In the genomic region with DNA sequence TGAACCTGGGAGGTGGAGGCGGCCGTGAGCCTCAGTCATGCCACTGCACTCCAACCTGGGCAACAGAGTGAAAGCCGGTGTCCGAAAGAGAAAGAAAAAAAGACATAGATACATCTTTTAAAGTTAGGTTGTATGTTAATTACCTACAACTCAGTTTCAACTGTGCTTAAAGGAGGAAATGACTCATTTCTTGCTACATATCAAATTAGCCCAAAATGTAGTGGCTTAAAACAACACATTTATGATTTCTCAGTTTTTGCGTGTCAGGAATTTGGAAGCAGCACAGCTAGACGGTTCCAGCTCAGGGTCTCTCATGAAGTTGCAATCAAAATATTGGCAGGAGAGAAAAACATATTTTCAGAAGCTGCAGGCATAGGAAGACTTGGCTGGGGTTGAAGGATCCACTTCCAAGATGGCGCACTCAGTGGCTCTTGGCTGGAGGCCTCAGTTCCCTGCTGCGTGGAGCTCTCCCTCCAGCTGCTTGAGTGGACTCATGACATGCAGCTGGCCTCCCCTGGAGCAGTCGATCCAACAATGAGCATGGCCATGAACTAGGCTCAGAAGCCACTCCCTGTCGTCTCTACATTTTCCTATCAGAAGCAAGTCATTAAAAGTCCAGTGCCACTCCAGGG, we compare ENCODE assay signal across 8 cellular contexts. TPM values are rescaled to one million over a fixed set of nuclear protein-coding genes. Genes with fewer than 3 reads are reported as not detected.
A peak's percentile ranks its signal among the peaks of the same experiment; 100 is the strongest.
DNase-seq lines count a peak whose midpoint lies in the region; ATAC-seq and TF ChIP-seq lines count a peak whose summit lies in the region.

No MANE protein-coding gene starts in this region.

- H3K9me3 ChIP-seq in thoracic aorta: no peaks in the 10 kb centered on the region

- no peaks in the 10 kb centered on the region for H3K27me3 ChIP-seq in layer of hippocampus (ENCODE audit: control insufficient read depth, insufficient read depth, low read length)
- no peaks in the 10 kb centered on the region for H3K27me3 ChIP-seq in thoracic aorta (replicated peaks; ENCODE audit: insufficient read depth)

- H3K4me3 ChIP-seq in AG10803 (ENCODE audit: low read length) (no peak overlapping the region), astrocyte of the cerebellum (ENCODE audit: low read depth, low read length) (no peak overlapping the region), thoracic aorta (peak overlapping the region; percentile 26)

- DNase-seq in AG10803 (ENCODE audit: low read depth): peak; percentile 81
- peak; percentile 79 for DNase-seq in MV-4-11 (lab: John Stamatoyannopoulos, UW)
- peak; percentile 87 for DNase-seq in astrocyte of the cerebellum (ENCODE audit: low read depth)
- no peak for DNase-seq in thoracic aorta (ENCODE audit: low spot score)
- DNase-seq in GDM1 (lab: John Stamatoyannopoulos, UW): no peak

- peak; percentile 54 for ATAC-seq in GM19452 (IDR thresholded peaks at IDR 0.05; ENCODE audit: unreplicated experiment)
- no peak for ATAC-seq in thoracic aorta (ENCODE audit: insufficient number of reproducible peaks, low FRiP score, low read depth)
- ATAC-seq in HG02884 (IDR thresholded peaks at IDR 0.05; ENCODE audit: unreplicated experiment): no peak

- peaks cover 4% of the 10 kb centered on the region for H3K36me3 ChIP-seq in thoracic aorta

- peaks cover 23 to 47% of the 10 kb centered on the region in 2 donors for H3K4me1 ChIP-seq in thoracic aorta (ENCODE audit: control insufficient read depth in 1 of 2, low read depth in 2 of 2)

- TF ChIP-seq CTCF in AG10803 (conservative IDR thresholded peaks at IDR 0.05; ENCODE audit: low read length) (no peak), astrocyte of the cerebellum (IDR thresholded peaks at IDR 0.05; ENCODE audit: low read depth, low read length, missing control alignments) (no peak), thoracic aorta (IDR thresholded peaks at IDR 0.05) (no peak)

- peak overlapping the region; percentile 21 for H3K27ac ChIP-seq in layer of hippocampus (ENCODE audit: low read depth, low read length)
- H3K27ac ChIP-seq in thoracic aorta: peak overlapping the region; percentile 80 to 83

- in situ Hi-C loops in astrocyte of the cerebellum (cut with HindIII; ENCODE audit: low sequenced_read_pairs): no loop called here

RNA-seq across cellular contexts. Expression of a gene that starts 7.1 kb away (rescaled TPM):
- total RNA-seq in thoracic aorta: 100 to 1,000 TPM in 1 of 2 donors, 10 to 100 TPM in 1; 39.8 to 108 TPM

RNA-seq across cellular contexts. Expression of a gene that starts 59.3 kb away (rescaled TPM):
- 1 to 10 TPM; 2.4 to 4.7 TPM for total RNA-seq in thoracic aorta

Comparison
In these comparisons a context has a peak if more than half of its experiments do, and no peak if none do; other contexts are left out.
1. DNase-seq: peak in AG10803 (single experiment), MV-4-11 (single experiment) and astrocyte of the cerebellum (single experiment); none in thoracic aorta (single experiment) and GDM1 (single experiment).